8 cellular contexts compared by ENCODE assay signal in the genomic region with DNA sequence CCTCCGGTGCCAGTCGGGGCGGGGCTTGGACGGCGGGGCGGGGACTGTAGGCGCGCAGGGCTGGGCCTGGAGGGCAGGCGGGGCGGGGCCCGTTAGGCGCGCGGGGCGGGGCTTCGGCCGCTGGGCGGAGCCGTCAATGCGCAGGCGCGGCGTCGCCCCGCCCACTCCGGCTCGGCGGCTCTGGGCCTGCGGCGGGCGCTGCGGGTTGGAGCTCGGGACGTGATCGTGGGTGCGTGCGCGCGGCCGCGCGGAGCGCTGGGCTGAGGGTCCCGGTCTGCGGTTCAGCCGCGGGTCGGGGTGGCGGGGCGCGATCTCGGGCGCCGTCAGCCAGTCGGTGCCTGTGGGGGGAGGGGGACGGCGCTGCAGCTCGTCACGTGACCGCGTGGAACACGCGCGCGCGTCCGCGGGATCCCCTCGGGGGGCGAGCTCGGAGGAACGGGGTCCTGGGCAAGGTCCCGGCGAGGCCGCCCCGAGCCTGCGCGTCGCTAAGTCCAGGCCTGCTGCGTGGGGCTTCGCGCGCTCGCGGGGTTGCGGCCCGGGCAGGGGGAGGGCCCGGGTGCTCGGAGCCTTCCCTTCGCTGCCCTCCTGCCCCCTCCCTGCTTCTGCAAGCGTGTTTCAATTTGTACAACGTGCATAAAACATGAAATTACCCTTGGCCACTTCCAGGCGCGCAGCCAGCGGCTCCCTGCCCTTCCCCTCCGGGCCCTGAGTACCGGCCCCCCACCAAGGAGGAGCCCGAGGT. TPM values are rescaled to one million over a fixed set of nuclear protein-coding genes. Genes with fewer than 3 reads are reported as not detected.
DNase-seq lines count a peak whose midpoint lies in the region; FAIRE-seq and TF ChIP-seq lines count a peak whose summit lies in the region.

A gene (plus strand): TSS at position 164 of the 742 bp plus-strand sequence. CDS start 595 bp downstream, outside the sequence.

- TF ChIP-seq POLR2A in H1 (IDR thresholded peaks at IDR 0.05; ENCODE audit: control extremely low read depth in 1 of 2, low read depth in 2 of 2, low read length in 2 of 2) = peak in 1 of 2 experiments; percentile 58; a peak in 1 of 3 replicates

- H3K23ac ChIP-seq in H1 (ENCODE audit: insufficient read length) (no peak within 1 kb of the TSS), mesendoderm (ENCODE audit: low read length) (peak within 1 kb of the TSS; percentile 89)

- peaks cover 0 to 4% (median 3%) of the 10 kb centered on the region in 4 experiments; a peak in 4 of 7 replicates for H3K27me3 ChIP-seq in H1 (replicated peaks in 1 of 4; ENCODE audit: control insufficient read depth in 3 of 4, extremely low read depth in 1 of 4, insufficient read depth in 3 of 4, low read length in 3 of 4)
- no peaks in the 10 kb centered on the region for H3K27me3 ChIP-seq in mesendoderm (ENCODE audit: insufficient read depth, low read length, poor library complexity)

- 0% methylated on average over 28 of the region's 98 CpGs; no CpG with 5 or more reads in 1 of the 2 experiments for WGBS in H1 (ENCODE audit: extremely low coverage in 1 of 2, insufficient coverage in 1 of 2, insufficient read length in 1 of 2, insufficient replicate concordance in 2 of 2, low coverage in 1 of 2, low lambda C conversion rate in 2 of 2, missing lambda C conversion rate in 1 of 2), 2 experiments
- WGBS in mesendoderm (ENCODE audit: extremely low coverage, insufficient coverage, low lambda C conversion rate) = no CpG with 5 or more reads among the region's 98 CpGs

- 0 out of 2 replicates have a peak within 1 kb of the TSS, but pooled peaks have one; percentile 61 for H2AFZ ChIP-seq in H1 (ENCODE audit: low read length)

- CTCF ChIA-PET in H1 (lab: Charles Lee; ENCODE audit: partially characterized antibody) = interaction anchor here (0.8 to 4.0 kb wide), 12 partner anchors 10 to 196 kb away, joined by 3 to 28 read pairs (median 4); a partner anchor contains a TSS

- no peak within 1 kb of the TSS for H2BK20ac ChIP-seq in H1 (ENCODE audit: low read length)

- H3K36me3 ChIP-seq in H1 (ENCODE audit: control insufficient read depth in 2 of 4, insufficient read depth in 4 of 4, low read length in 3 of 4) = no peaks in the 10 kb centered on the region
- no peaks in the 10 kb centered on the region for H3K36me3 ChIP-seq in mesendoderm (ENCODE audit: control insufficient read depth, insufficient read depth, low read length)

- H3K4me1 ChIP-seq in H1 (replicated peaks in 1 of 4; ENCODE audit: control insufficient read depth in 3 of 4, insufficient read depth in 4 of 4, low read length in 3 of 4) (peaks cover 0 to 6% (median 0%) of the 10 kb centered on the region in 4 experiments; a peak in 2 of 7 replicates), mesendoderm (ENCODE audit: control insufficient read depth, low read depth, low read length) (no peaks in the 10 kb centered on the region)

- H4K20me1 ChIP-seq in H1 (replicated peaks in 1 of 2; ENCODE audit: control insufficient read depth in 1 of 2, insufficient read depth in 2 of 2, low read length in 2 of 2) = peaks cover 1 to 5% of the 10 kb centered on the region in 2 experiments

- no peak for TF ChIP-seq EP300 in H1 (IDR thresholded peaks at IDR 0.05; ENCODE audit: borderline replicate concordance in 1 of 2, low read depth in 2 of 2, low read length in 2 of 2)

- H3K79me1 ChIP-seq in H1 (ENCODE audit: low read depth, low read length) (peaks cover 2% of the 10 kb centered on the region; the same call in 1 of the 2 replicates), mesendoderm (ENCODE audit: low read length) (no peaks in the 10 kb centered on the region)

- H2BK120ac ChIP-seq in H1 (replicated peaks; ENCODE audit: low read depth, low read length) (no peak within 1 kb of the TSS), mesendoderm (ENCODE audit: low read depth, low read length) (no peak within 1 kb of the TSS)

- no peaks in the 10 kb centered on the region for H3K79me2 ChIP-seq in H1 (ENCODE audit: control insufficient read depth in 1 of 2, insufficient read depth in 2 of 2, low read length in 2 of 2)
- no peaks in the 10 kb centered on the region for H3K79me2 ChIP-seq in mesendoderm (ENCODE audit: control insufficient read depth, insufficient read depth, low read length)

- no peaks in the 10 kb centered on the region for H3K9me3 ChIP-seq in H1 (ENCODE audit: insufficient read depth in 2 of 2, low read depth in 1 of 2, low read length in 1 of 2)

- TF ChIP-seq RAD21 in H1 (IDR thresholded peaks at IDR 0.05 in 1 of 2, conservative IDR thresholded peaks at IDR 0.05 in 1 of 2; ENCODE audit: low read depth in 2 of 2, low read length in 2 of 2) = no peak

- H3K56ac ChIP-seq in H1 (replicated peaks; ENCODE audit: insufficient read length, low read depth, low read length) (no peak within 1 kb of the TSS), mesendoderm (ENCODE audit: low read length) (peak within 1 kb of the TSS; percentile 93)

- peak within 1 kb of the TSS; percentile 80 for H4K91ac ChIP-seq in H1 (replicated peaks; ENCODE audit: insufficient read length, low read length)

- peak within 1 kb of the TSS; percentile 73 to 94 for H3K4me2 ChIP-seq in H1 (ENCODE audit: insufficient read depth in 1 of 2, low read depth in 2 of 2, low read length in 2 of 2)
- H3K4me2 ChIP-seq in mesendoderm (ENCODE audit: low read length) = peak within 1 kb of the TSS; percentile 72

- H2BK5ac ChIP-seq in H1 (ENCODE audit: low read depth, low read length) (no peak within 1 kb of the TSS), mesendoderm (ENCODE audit: low read length) (no peak within 1 kb of the TSS)

- peaks cover 12% of the 10 kb centered on the region; the same call in 1 of the 2 replicates for H3K23me2 ChIP-seq in H1 (ENCODE audit: low read depth, low read length)

- no peak within 1 kb of the TSS for H3K14ac ChIP-seq in H1 (ENCODE audit: insufficient read length)

- H3K27ac ChIP-seq in H1 (ENCODE audit: low read depth, low read length) (peak within 1 kb of the TSS; percentile 20; the same call in 1 of the 2 replicates), mesendoderm (ENCODE audit: low read depth, low read length) (no peak within 1 kb of the TSS)

- H3K9ac ChIP-seq in H1 (replicated peaks in 1 of 4; ENCODE audit: extremely low read depth in 1 of 4, low read depth in 3 of 4, low read length in 3 of 4) = peak within 1 kb of the TSS in 3 of 4 experiments; percentile 8 to 32 (median 30); a peak in 4 of 7 replicates
- peak within 1 kb of the TSS; percentile 81 for H3K9ac ChIP-seq in mesendoderm (ENCODE audit: low read length)

- peak within 1 kb of the TSS; percentile 13 for H3K4ac ChIP-seq in H1 (replicated peaks; ENCODE audit: insufficient read length, low read depth, low read length)
- peak within 1 kb of the TSS; percentile 75 for H3K4ac ChIP-seq in mesendoderm (ENCODE audit: low read depth, low read length)

- H4K8ac ChIP-seq in H1 (ENCODE audit: extremely low read depth, insufficient read depth, low read length) (peak within 1 kb of the TSS; percentile 93), mesendoderm (ENCODE audit: low read depth, low read length) (no peak within 1 kb of the TSS)

- H2BK15ac ChIP-seq in H1 (ENCODE audit: low read length) = no peak within 1 kb of the TSS
- H2BK15ac ChIP-seq in mesendoderm (replicated peaks; ENCODE audit: low read depth) = no peak within 1 kb of the TSS

- peak within 1 kb of the TSS; percentile 96 for H3K18ac ChIP-seq in H1 (ENCODE audit: extremely low read depth, low read length)
- H3K18ac ChIP-seq in mesendoderm (ENCODE audit: low read length) = peak within 1 kb of the TSS; percentile 78

- H4K5ac ChIP-seq in H1 (ENCODE audit: insufficient read length, low read depth, low read length) = no peak within 1 kb of the TSS
- H4K5ac ChIP-seq in mesendoderm (ENCODE audit: low read length) = no peak within 1 kb of the TSS

- TF ChIP-seq CTCF in GM20000 (IDR thresholded peaks at IDR 0.05; ENCODE audit: extremely low read depth, missing control alignments) (no peak), H1 (IDR thresholded peaks at IDR 0.05; ENCODE audit: control extremely low read depth in 1 of 3, insufficient read depth in 1 of 3, low read depth in 1 of 3, low read length in 3 of 3) (no peak)

- FAIRE-seq in H1 (lab: Jason Lieb, UNC) = no peak

- DNase-seq in CMK (ENCODE audit: low read depth) (peak; percentile 77), GM20000 (ENCODE audit: low spot score) (peak; percentile 99), HT1080 (ENCODE audit: low read depth) (peak; percentile 55), NOMO-1 treated with DMSO at 0.1 percent for 48 hours (lab: John Stamatoyannopoulos, UW; ENCODE audit: unreplicated experiment) (peak; percentile 68), H1 (ENCODE audit: low read depth in 1 of 2, low spot score in 2 of 2) (peak; percentile 50 to 98), mesendoderm (peak; percentile 89)
- peak; percentile 86 to 96 (median 92) for DNase-seq in activated CD8-positive, alpha-beta memory T cell treated with anti-CD3 and anti-CD28 coated beads for 48 hours (ENCODE audit: low read depth in 2 of 3, low spot score in 2 of 3)
- peak; percentile 89 for DNase-seq in stimulated activated CD8-positive, alpha-beta memory T cell treated with anti-CD3 and anti-CD28 coated beads, Interleukin-12 subunit alpha, Interleukin-12 subunit beta, amount 100 ng/mL, for 4 hours (ENCODE audit: low read depth)

- peak within 1 kb of the TSS; percentile 70; the same call in 1 of the 2 replicates for H2AK5ac ChIP-seq in H1 (ENCODE audit: low read depth, low read length)
- H2AK5ac ChIP-seq in mesendoderm (ENCODE audit: low read length) = no peak within 1 kb of the TSS

- POLR2A ChIA-PET in H1 (lab: Charles Lee; ENCODE audit: partially characterized antibody) = interaction anchor here (0.6 to 10.7 kb wide), 8 partner anchors 9 to 97 kb away, joined by 3 to 64 read pairs (median 3); a partner anchor contains a TSS

- no peak within 1 kb of the TSS for H2BK12ac ChIP-seq in H1 (ENCODE audit: low read depth, low read length)

- H3K4me3 ChIP-seq in H1 (ENCODE audit: extremely low read depth in 1 of 4, insufficient read depth in 2 of 4, low read depth in 3 of 4, low read length in 4 of 4) = peak within 1 kb of the TSS; percentile 71 to 94 (median 78)
- H3K4me3 ChIP-seq in mesendoderm (ENCODE audit: low read length) = peak within 1 kb of the TSS; percentile 44

RNA-seq across cellular contexts. Expression of the gene that starts here (rescaled TPM):
- total RNA-seq in HT1080 (2014; rRNA removed; shearing (Covaris generic)) = 14.5 and 15.3 TPM in 2 replicates
- polyA plus RNA-seq in HT1080 (2015; cell fraction: cytosol; rRNA removed) = 9.6 and 10.5 TPM in 2 replicates
- polyA plus RNA-seq in HT1080 (2015; cell fraction: nucleus; rRNA removed) = 50.6 and 61.2 TPM in 2 replicates
- 8.1 and 8.3 TPM in 2 replicates for total RNA-seq in H1 (2021; fragmentation: NEBNext Ultra II Directional; extraction: Animal tissue kit (Norgen Biotek cat#: 25700))
- 3.4 and 9.8 TPM in 2 replicates for polyA plus RNA-seq in H1 (2011; rRNA removed)
- 7.6 TPM for polyA plus RNA-seq in H1 (2011; cell fraction: cytosol; rRNA removed)
- 34.5 TPM for polyA plus RNA-seq in H1 (2011; cell fraction: nucleus; rRNA removed)
- polyA plus RNA-seq in H1 (2012, experiment 1 of 2) = 7.6 to 12.7 TPM (median 8.9 TPM) in 4 replicates
- 3.3 TPM for polyA plus RNA-seq in H1 (2012, experiment 2 of 2)
- 4.2 TPM for polyA plus RNA-seq in H1 (2013, experiment 1 of 2)
- polyA plus RNA-seq in H1 (2013, experiment 2 of 2) = 3.3 TPM
- polyA minus RNA-seq in H1 (2011; rRNA and poly(A)+ RNA removed) = 5.0 and 7.3 TPM in 2 replicates
- 10.3 TPM for polyA minus RNA-seq in H1 (2011; cell fraction: cytosol; rRNA and poly(A)+ RNA removed)
- 19.0 TPM for polyA minus RNA-seq in H1 (2011; cell fraction: nucleus; rRNA and poly(A)+ RNA removed)
- 1.6 TPM for polyA plus RNA-seq in mesendoderm (2013, experiment 1 of 2)
- polyA plus RNA-seq in mesendoderm (2013, experiment 2 of 2) = 1.9 TPM
